ENCODE assay signal across 1 cellular context in genomic region chr17:2058521-2059124, GRCh38.
A peak's percentile ranks its signal among the peaks of the same experiment; 100 is the strongest.
TF ChIP-seq lines count a peak whose summit lies in the region.

No MANE protein-coding gene starts in this region.

TF ChIP-seq in IMR-90, 13 proteins besides CTCF, POLR2A, EP300 and RAD21:
- TF ChIP-seq CEBPB (IDR thresholded peaks at IDR 0.05; ENCODE audit: low read depth, low read length) (no peak), CHD1 (IDR thresholded peaks at IDR 0.05; ENCODE audit: low read depth, low read length) (no peak; the same call in 1 of the 2 replicates), USF2 (IDR thresholded peaks at IDR 0.05; ENCODE audit: low read depth, low read length) (no peak), FOS (IDR thresholded peaks at IDR 0.05; ENCODE audit: low read depth, low read length) (no peak), ELK1 (IDR thresholded peaks at IDR 0.05; ENCODE audit: borderline replicate concordance, low read depth, low read length) (no peak), NFE2L2 (IDR thresholded peaks at IDR 0.05; ENCODE audit: low read depth, low read length) (no peak), MAFK (IDR thresholded peaks at IDR 0.05; ENCODE audit: low read depth, low read length) (no peak), BHLHE40 (IDR thresholded peaks at IDR 0.05; ENCODE audit: low read depth, low read length) (no peak), MXI1 (IDR thresholded peaks at IDR 0.05; ENCODE audit: borderline replicate concordance, low read depth, low read length) (no peak), SMC3 (IDR thresholded peaks at IDR 0.05; ENCODE audit: low read depth, low read length) (peak; percentile 53), RCOR1 (IDR thresholded peaks at IDR 0.05; ENCODE audit: insufficient replicate concordance, low read length) (no peak), RFX5 (IDR thresholded peaks at IDR 0.05; ENCODE audit: low read depth, low read length) (no peak), MAZ (IDR thresholded peaks at IDR 0.05; ENCODE audit: borderline replicate concordance, low read depth, low read length) (peak; percentile 20; the same call in 1 of the 2 replicates)
